In the genomic region with DNA sequence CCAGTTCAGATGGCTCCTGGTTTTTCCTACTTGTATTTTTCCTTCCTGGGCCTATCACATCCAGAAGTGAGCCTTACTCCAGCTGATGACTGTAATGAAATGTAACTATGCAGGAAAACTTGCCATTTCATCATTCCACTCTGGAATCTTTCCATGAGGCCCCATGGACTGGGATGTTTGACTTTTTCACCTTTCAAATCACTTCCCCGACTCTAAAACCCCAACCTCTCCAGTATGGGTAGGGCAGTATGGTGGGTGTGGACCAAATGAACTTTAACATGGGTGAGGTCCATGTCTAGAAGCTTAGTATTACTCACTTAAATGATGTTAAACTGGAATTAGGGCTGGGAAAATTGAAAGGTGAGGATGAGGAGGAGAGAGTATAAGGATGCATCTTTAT, we compare ENCODE assay signal across 24 cellular contexts. TPM values are rescaled to one million over a fixed set of nuclear protein-coding genes. Genes with fewer than 3 reads are reported as not detected.
"Had no signal": no experiment of that assay in that cellular context is flagged by ENCODE, and none has a peak within 500 bp of the region (broad histone marks: within the 10 kb centered on the region; RNA-seq: fewer than 3 reads in every experiment).

No MANE protein-coding gene starts in this region.

- H3K9me3 ChIP-seq: left ventricle myocardium inferior, ovary, psoas muscle, suprapubic skin had no signal

- H3K4me1 ChIP-seq: left ventricle myocardium inferior had no signal

- DNase-seq: activated B cell treated with CpG ODN at 0.5 μM for 24 hours; activated CD4-positive, alpha-beta T cell treated with anti-CD3 and anti-CD28 coated beads for 4 hours; activated CD8-positive, alpha-beta T cell treated with anti-CD3 and anti-CD28 coated beads for 36 hours; activated naive CD4-positive, alpha-beta T cell treated with Interleukin-2 at 50 U/mL for 16 hours; activated naive CD8-positive, alpha-beta T cell treated with anti-CD3 and anti-CD28 coated beads, Interleukin-2, amount 10 ng/mL, durations not matched to agents 7 days and 5 days; activated T-cell treated with anti-CD3 and anti-CD28 coated beads, Interleukin-2, amount 50 U/mL, for 1 hour; caudate nucleus; effector CD4-positive, alpha-beta T cell; glutamatergic neuron; left ventricle myocardium inferior; natural killer cell; ovary; psoas muscle; right cardiac atrium; stimulated activated CD4-positive, alpha-beta T cell treated with anti-CD3 and anti-CD28 coated beads, Interleukin-15, amount 100 ng/mL, for 24 hours; stimulated activated CD4-positive, alpha-beta T cell treated with anti-CD3 and anti-CD28 coated beads, Interleukin-2, amount 100 ng/mL, for 48 hours; T-cell had no signal

- H3K36me3 ChIP-seq: left ventricle myocardium inferior, ovary, suprapubic skin had no signal

- H3K4me3 ChIP-seq: coronary artery, left ventricle myocardium inferior, ovary, psoas muscle, skin epidermis, suprapubic skin had no signal

- ATAC-seq: activated CD8-positive, alpha-beta T cell treated with anti-CD3 and anti-CD28 coated beads for 36 hours; esophagus mucosa; natural killer cell; psoas muscle; right cardiac atrium; SK-N-SH treated with all-trans-retinoic acid at 6 μM for 48 hours; T-cell had no signal

- H3K27me3 ChIP-seq: ovary, suprapubic skin had no signal

- H3K27ac ChIP-seq: coronary artery, left ventricle myocardium inferior, ovary, psoas muscle, skin epidermis, suprapubic skin had no signal

RNA-seq across cellular contexts. Expression of gene SLC26A3, which starts 47.6 kb away (rescaled TPM):
- total RNA-seq: activated B cell treated with CpG ODN at 0.5 μM for 24 hours; activated CD8-positive, alpha-beta T cell treated with anti-CD3 and anti-CD28 coated beads for 36 hours; activated naive CD8-positive, alpha-beta T cell treated with anti-CD3 and anti-CD28 coated beads, Interleukin-2, amount 10 ng/mL, durations not matched to agents 7 days and 5 days; activated T-helper 2 cell treated with anti-CD3 and anti-CD28 coated beads, Interferon-gamma antibody, Interleukin-2, Interleukin-4, amounts not matched to agents 10 μg/mL and 5 μg/mL and 100 μg/mL, durations not matched to agents 14 hours and 24 hours and 36 hours; natural killer cell; right cardiac atrium had no signal
- polyA plus RNA-seq: keratinocyte had no signal
